In genomic region chr20:38049800-38050199, GRCh38 we compare ENCODE assay signal across 12 cellular contexts. TPM values are rescaled to one million over a fixed set of nuclear protein-coding genes. Genes with fewer than 3 reads are reported as not detected.
DNase-seq lines count a peak whose midpoint lies in the region; ATAC-seq, FAIRE-seq and TF ChIP-seq lines count a peak whose summit lies in the region.
"Had no signal": no experiment of that assay in that cellular context is flagged by ENCODE, and none has a peak within 500 bp of the region (broad histone marks: within the 10 kb centered on the region; RNA-seq: fewer than 3 reads in every experiment).

No MANE protein-coding gene starts in this region.

- no peak for ATAC-seq in K562
- no peak for ATAC-seq in lung (ENCODE audit: insufficient read depth, low FRiP score)
- no peak for ATAC-seq in HG03045 (IDR thresholded peaks at IDR 0.05; ENCODE audit: unreplicated experiment)
- ATAC-seq in GM19395 (IDR thresholded peaks at IDR 0.05; ENCODE audit: unreplicated experiment): no peak

- H3K9ac ChIP-seq in HUES6 (ENCODE audit: low read length): no peak overlapping the region
- no peak overlapping the region for H3K9ac ChIP-seq in K562 (ENCODE audit: insufficient read depth in 1 of 2, low read depth in 2 of 2, low read length in 2 of 2)

- peaks cover 5% of the 10 kb centered on the region for H3K4me1 ChIP-seq in CD4-positive, alpha-beta memory T cell (ENCODE audit: insufficient read depth, low read length)
- peaks cover 32% of the 10 kb centered on the region for H3K4me1 ChIP-seq in HUES6 (ENCODE audit: control insufficient read depth, insufficient read depth, low read length)
- no peaks in the 10 kb centered on the region; a peak in 1 of 5 replicates for H3K4me1 ChIP-seq in K562 (replicated peaks in 1 of 2; ENCODE audit: control insufficient read depth in 2 of 2, insufficient read depth in 2 of 2, low read length in 2 of 2)
- H3K4me1 ChIP-seq in lung (ENCODE audit: control insufficient read depth in 2 of 2, insufficient read depth in 2 of 2, low read length in 2 of 2): peaks cover 0 to 1% of the 10 kb centered on the region in 2 donors

- no peak for TF ChIP-seq POLR2A in K562 (conservative IDR thresholded peaks at IDR 0.05)

- POLR2A ChIA-PET in CD4-positive, alpha-beta memory T cell (lab: Charles Lee; ENCODE audit: partially characterized antibody): no interaction called here
- POLR2A ChIA-PET in K562 (lab: Yijun Ruan, JAX): interaction anchor here (0.6 to 2.2 kb wide), 3 partner anchors 12 to 376 kb away, joined by 3 to 10 read pairs (median 3); partner anchors contain the start of genes RPRD1B and TTI1

- H3K4me3 ChIP-seq in CD4-positive, alpha-beta memory T cell (ENCODE audit: low read length in 2 of 2): no peak overlapping the region
- H3K4me3 ChIP-seq in HUES6 (ENCODE audit: low read depth, low read length): no peak overlapping the region
- no peak overlapping the region for H3K4me3 ChIP-seq in K562
- H3K4me3 ChIP-seq in lung: no peak overlapping the region
- H3K4me3 ChIP-seq: thyroid gland had no signal

- H3K27me3 Mint-ChIP-seq in CD4-positive, alpha-beta memory T cell: no peaks in the 10 kb centered on the region

- peaks cover 69% of the 10 kb centered on the region for H3K79me2 ChIP-seq in K562 (ENCODE audit: control insufficient read depth, insufficient read depth, low read length)

- CTCF ChIA-PET in CD4-positive, alpha-beta memory T cell (lab: Charles Lee; ENCODE audit: partially characterized antibody): interaction anchor here (1.6 to 1.9 kb wide), 1 partner anchor 24 kb away, joined by 4 to 5 read pairs; no protein-coding TSS in a partner anchor
- CTCF ChIA-PET in K562 (lab: Yijun Ruan, JAX; ENCODE audit: low intra/inter-chr PET ratio): no interaction called here

- TF ChIP-seq CTCF in K562 (IDR thresholded peaks at IDR 0.05 in 2 of 3, conservative IDR thresholded peaks at IDR 0.05 in 1 of 3; ENCODE audit: insufficient read depth in 2 of 3, low read depth in 1 of 3, low read length in 3 of 3): no peak
- no peak for TF ChIP-seq CTCF in lung (IDR thresholded peaks at IDR 0.05; ENCODE audit: control extremely low read depth, extremely low read depth)

- 84% methylated on average over 3 of the region's 3 CpGs for WGBS in K562 (ENCODE audit: insufficient coverage, low coverage, missing lambda C conversion rate)
- 65 to 85% methylated on average over 3 of the region's 3 CpGs for WGBS in lung, 2 donors

- H3K4me2 ChIP-seq in K562 (ENCODE audit: insufficient read depth, low read length): no peak overlapping the region

- peaks cover 3% of the 10 kb centered on the region; the same call in 1 of the 2 replicates for H4K20me1 ChIP-seq in K562 (replicated peaks; ENCODE audit: control insufficient read depth, insufficient read depth, low read length)

- H3K27me3 ChIP-seq in CD4-positive, alpha-beta memory T cell (ENCODE audit: insufficient read depth, low read length): no peaks in the 10 kb centered on the region
- no peaks in the 10 kb centered on the region for H3K27me3 ChIP-seq in HUES6 (ENCODE audit: control insufficient read depth, insufficient read depth, low read length)
- no peaks in the 10 kb centered on the region for H3K27me3 ChIP-seq in K562 (ENCODE audit: control insufficient read depth in 2 of 2, insufficient read depth in 2 of 2, low read length in 2 of 2)
- no peaks in the 10 kb centered on the region for H3K27me3 ChIP-seq in lung (ENCODE audit: control insufficient read depth, insufficient read depth)
- H3K27me3 ChIP-seq: thyroid gland had no signal

- FAIRE-seq in K562 (lab: Jason Lieb, UNC): no peak

- no peak overlapping the region for H3K27ac ChIP-seq in CD4-positive, alpha-beta memory T cell (ENCODE audit: low read depth, low read length)
- H3K27ac ChIP-seq in HUES6 (ENCODE audit: low read depth, low read length) (peak overlapping the region; percentile 4; the same call in 1 of the 2 replicates), K562 (ENCODE audit: extremely low read depth, low read depth, low read length) (peak overlapping the region; percentile 9; the same call in 1 of the 3 replicates), lung (ENCODE audit: low read depth in 1 of 2, low read length in 1 of 2) (peak overlapping the region; percentile 26 to 61)
- H3K27ac ChIP-seq: thyroid gland had no signal

- H3K36me3 ChIP-seq in CD4-positive, alpha-beta memory T cell (ENCODE audit: insufficient read depth, low read length): peaks cover 15% of the 10 kb centered on the region
- peaks cover 43% of the 10 kb centered on the region for H3K36me3 ChIP-seq in HUES6 (ENCODE audit: control insufficient read depth, insufficient read depth, low read length)
- H3K36me3 ChIP-seq in K562 (ENCODE audit: control insufficient read depth, insufficient read depth, low read length): peaks cover 86% of the 10 kb centered on the region
- peaks cover 8 to 12% of the 10 kb centered on the region in 2 donors for H3K36me3 ChIP-seq in lung (ENCODE audit: control insufficient read depth in 2 of 2, insufficient read depth in 2 of 2, low read length in 2 of 2)

- BruUV-seq in K562 (replicated peaks; lab: Mats Ljungman, UMichigan): no TSS peak

- H3K4me1 Mint-ChIP-seq in CD4-positive, alpha-beta memory T cell: peaks cover 26 to 43% (median 36%) of the 10 kb centered on the region in 4 donors

- no peaks in the 10 kb centered on the region for H3K9me1 ChIP-seq in K562 (ENCODE audit: control insufficient read depth, insufficient read depth, low read length)

- in situ Hi-C loops in K562 (cut with MboI): no loop called here

- H3K36me3 Mint-ChIP-seq in CD4-positive, alpha-beta memory T cell: peaks cover 22 to 66% of the 10 kb centered on the region in 2 donors

- H3K4me3 Mint-ChIP-seq in CD4-positive, alpha-beta memory T cell: no peak overlapping the region

- no peak for TF ChIP-seq RAD21 in K562 (CRISPR knock-in tag; conservative IDR thresholded peaks at IDR 0.05 in 1 of 2, IDR thresholded peaks at IDR 0.05 in 1 of 2)

- H3K9me3 ChIP-seq in CD4-positive, alpha-beta memory T cell (ENCODE audit: control insufficient read depth in 1 of 2, low read length in 2 of 2): no peaks in the 10 kb centered on the region
- no peaks in the 10 kb centered on the region for H3K9me3 ChIP-seq in HUES6 (ENCODE audit: control insufficient read depth, insufficient read depth, low read depth, low read length)
- H3K9me3 ChIP-seq in K562 (replicated peaks; ENCODE audit: control insufficient read depth, insufficient read depth, low read depth, low read length): no peaks in the 10 kb centered on the region
- H3K9me3 ChIP-seq in lung (ENCODE audit: control insufficient read depth in 2 of 2, insufficient read depth in 1 of 2, low read length in 1 of 2): no peaks in the 10 kb centered on the region
- H3K9me3 ChIP-seq: thyroid gland had no signal

- H3K27ac Mint-ChIP-seq in CD4-positive, alpha-beta memory T cell: peak overlapping the region in 4 of 7 donors; percentile 4 to 75 (median 27)

- TF ChIP-seq EP300 in K562 (IDR thresholded peaks at IDR 0.05; ENCODE audit: low read length): no peak

- H3K9me3 Mint-ChIP-seq in CD4-positive, alpha-beta memory T cell: no peaks in the 10 kb centered on the region

- intact Hi-C loops in CD4-positive, alpha-beta memory T cell (cut with micrococcal nuclease): no loop called here
- intact Hi-C loops in K562 (cut with micrococcal nuclease): no loop called here

- H2AFZ ChIP-seq in K562 (ENCODE audit: low read depth, low read length): no peak overlapping the region

- no peak for DNase-seq in CD4-positive, alpha-beta memory T cell
- DNase-seq in K562 (ENCODE audit: extremely low read depth in 1 of 4, low spot score in 3 of 4) (no peak), lung (ENCODE audit: low spot score) (no peak), NCI-H2227 (lab: John Stamatoyannopoulos, UW; ENCODE audit: unreplicated experiment) (no peak), nucleus accumbens (lab: John Stamatoyannopoulos, UW) (no peak)
- DNase-seq: activated effector memory CD4-positive, alpha-beta T cell treated with Interleukin-2 at 50 U/mL for 16 hours; hypothalamus; NCI-H1048; thyroid gland had no signal

RNA-seq across cellular contexts. Expression of gene RPRD1B, which starts 16.3 kb away (rescaled TPM):
- total RNA-seq in CD4-positive, alpha-beta memory T cell: 10 to 100 TPM; 42.8 to 43.8 TPM
- 1 to 10 TPM; 3.7 to 6.6 TPM for polyA plus RNA-seq in CD4-positive, alpha-beta memory T cell
- total RNA-seq in K562 (2011; cell fraction: chromatin; rRNA removed; ENCODE audit: low replicate concordance): 55.4 and 146 TPM in 2 replicates
- 28.3 and 40.1 TPM in 2 replicates for total RNA-seq in K562 (2011; cell fraction: nucleolus; rRNA removed)
- 75.1 and 120 TPM in 2 replicates for total RNA-seq in K562 (2011; cell fraction: nucleoplasm; rRNA removed)
- total RNA-seq in K562 (2014; rRNA removed) (24.4 and 28.0 TPM in 2 replicates), K562 (2014; rRNA removed; fragmentation: Illumina TruSeq; extraction: Trizol) (21.8 and 24.4 TPM in 2 replicates), K562 (2015; rRNA removed; fragmentation: Illumina TruSeq; extraction: Trizol) (23.0 and 24.2 TPM in 2 replicates), K562 (2021) (34.8 and 36.9 TPM in 2 replicates), lung (10 to 100 TPM; 32.8 to 58.6 TPM)
- polyA plus RNA-seq in K562 (2011; rRNA removed) (29.5 and 39.2 TPM in 2 replicates), K562 (2014; fragmentation: Illumina TruSeq; extraction: Trizol) (30.5 and 43.0 TPM in 2 replicates), K562 (2014; fragmentation: Nextera tagmentation; extraction: Ambion mirVana) (1 to 10 TPM; 5.5 to 8.2 TPM), K562 (2014; rRNA removed) (30.4 and 35.4 TPM in 2 replicates), lung (10 to 100 TPM in 1 of 2 donors, 1 to 10 TPM in 1; 6.8 to 20.4 TPM)
- 21.4 and 25.5 TPM in 2 replicates for polyA plus RNA-seq in K562 (2011; cell fraction: cytosol; rRNA removed)
- 27.3 and 36.1 TPM in 2 replicates for polyA plus RNA-seq in K562 (2011; cell fraction: nucleus; rRNA removed)
- 18.9 and 19.1 TPM in 2 replicates for polyA plus RNA-seq in K562 (2012)
- polyA minus RNA-seq in K562 (2011; rRNA and poly(A)+ RNA removed): 39.0 and 39.6 TPM in 2 replicates
- polyA minus RNA-seq in K562 (2011; cell fraction: cytosol; rRNA and poly(A)+ RNA removed): 26.3 and 34.9 TPM in 2 replicates
- 40.5 and 59.6 TPM in 2 replicates for polyA minus RNA-seq in K562 (2011; cell fraction: nucleus; rRNA and poly(A)+ RNA removed)

RNA-seq across cellular contexts. Expression of gene TTI1, which starts 16.5 kb away (rescaled TPM):
- total RNA-seq in CD4-positive, alpha-beta memory T cell: 10 to 100 TPM; 26.1 to 26.6 TPM
- polyA plus RNA-seq in CD4-positive, alpha-beta memory T cell: 10 to 100 TPM; 13.0 to 19.6 TPM
- 58.0 and 101 TPM in 2 replicates for total RNA-seq in K562 (2011; cell fraction: chromatin; rRNA removed; ENCODE audit: low replicate concordance)
- 38.5 and 41.2 TPM in 2 replicates for total RNA-seq in K562 (2011; cell fraction: nucleolus; rRNA removed)
- total RNA-seq in K562 (2011; cell fraction: nucleoplasm; rRNA removed): 56.0 and 65.7 TPM in 2 replicates
- 27.5 and 35.0 TPM in 2 replicates for total RNA-seq in K562 (2014; rRNA removed)
- 47.8 and 48.8 TPM in 2 replicates for total RNA-seq in K562 (2014; rRNA removed; fragmentation: Illumina TruSeq; extraction: Trizol)
- total RNA-seq in K562 (2015; rRNA removed; fragmentation: Illumina TruSeq; extraction: Trizol): 38.1 and 39.4 TPM in 2 replicates
- total RNA-seq in K562 (2021): 44.5 and 45.8 TPM in 2 replicates
- polyA plus RNA-seq in K562 (2011; rRNA removed): 47.2 and 55.1 TPM in 2 replicates
- 35.5 and 44.3 TPM in 2 replicates for polyA plus RNA-seq in K562 (2011; cell fraction: cytosol; rRNA removed)
- 34.9 and 43.0 TPM in 2 replicates for polyA plus RNA-seq in K562 (2011; cell fraction: nucleus; rRNA removed)
- 31.4 and 37.6 TPM in 2 replicates for polyA plus RNA-seq in K562 (2012)
- 43.1 and 47.5 TPM in 2 replicates for polyA plus RNA-seq in K562 (2014; fragmentation: Illumina TruSeq; extraction: Trizol)
- 10 to 100 TPM in 1 of 2 experiments, 1 to 10 TPM in 1; 9.8 to 23.5 TPM for polyA plus RNA-seq in K562 (2014; fragmentation: Nextera tagmentation; extraction: Ambion mirVana)
- polyA plus RNA-seq in K562 (2014; rRNA removed): 29.4 and 33.7 TPM in 2 replicates
- polyA minus RNA-seq in K562 (2011; rRNA and poly(A)+ RNA removed): 95.8 and 118 TPM in 2 replicates
- 32.4 and 42.9 TPM in 2 replicates for polyA minus RNA-seq in K562 (2011; cell fraction: cytosol; rRNA and poly(A)+ RNA removed)
- 49.7 and 83.2 TPM in 2 replicates for polyA minus RNA-seq in K562 (2011; cell fraction: nucleus; rRNA and poly(A)+ RNA removed)
- 10 to 100 TPM; 18.0 to 33.8 TPM for total RNA-seq in lung
- polyA plus RNA-seq in lung: 10 to 100 TPM in 1 of 2 donors, 1 to 10 TPM in 1; 6.7 to 13.0 TPM
